Comparison of ENCODE assay signal across 9 cellular contexts in the genomic region with DNA sequence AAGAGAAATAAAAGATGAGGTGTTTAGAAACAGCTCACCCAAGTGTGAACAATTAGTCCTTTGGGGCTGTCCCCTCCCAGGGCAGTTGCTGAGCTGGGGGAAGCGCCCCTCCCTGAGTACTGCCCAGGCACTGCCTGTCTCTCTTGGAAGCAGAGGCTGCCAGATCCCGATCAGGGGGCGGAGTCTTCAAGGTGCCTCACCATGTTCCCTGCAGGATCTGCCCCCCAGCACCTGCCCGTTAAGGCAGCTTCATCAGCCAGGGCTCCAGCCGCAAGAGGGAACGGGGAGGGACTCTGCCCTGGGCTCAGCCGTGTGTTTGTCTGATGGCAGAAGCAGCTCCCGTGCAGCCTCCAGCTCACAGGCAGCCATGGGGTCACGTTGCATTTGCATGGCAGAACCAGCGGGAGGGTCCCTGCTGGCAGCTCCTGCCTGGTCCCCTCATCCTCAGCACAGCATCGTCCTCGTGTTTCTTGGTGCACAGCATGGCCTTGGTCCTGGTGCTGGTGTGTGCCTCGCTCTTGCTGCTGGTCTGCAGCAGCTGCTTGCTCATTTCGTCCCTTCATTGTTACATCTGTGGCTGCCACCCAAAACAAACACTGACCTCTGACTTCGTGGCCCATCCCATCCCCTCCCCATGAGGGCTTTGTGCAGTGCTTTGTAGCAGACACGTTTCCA. TPM values are rescaled to one million over a fixed set of nuclear protein-coding genes. Genes with fewer than 3 reads are reported as not detected.
DNase-seq lines count a peak whose midpoint lies in the region; ATAC-seq and TF ChIP-seq lines count a peak whose summit lies in the region.
"Had no signal": no experiment of that assay in that cellular context is flagged by ENCODE, and none has a peak within 500 bp of the region (broad histone marks: within the 10 kb centered on the region; RNA-seq: fewer than 3 reads in every experiment).

No MANE protein-coding gene starts in this region.

- H3K9me3 Mint-ChIP-seq in activated T-helper 17 cell treated with anti-CD3 and anti-CD28 coated beads, Interleukin-2, amount 50 U/mL, for 72 hours, result no peaks in the 10 kb centered on the region
- H3K9me3 Mint-ChIP-seq in natural killer cell, result no peaks in the 10 kb centered on the region

- peaks cover 5% of the 10 kb centered on the region for H3K4me1 Mint-ChIP-seq in activated T-helper 17 cell treated with anti-CD3 and anti-CD28 coated beads, Interleukin-2, amount 50 U/mL, for 72 hours
- peaks cover 0 to 12% of the 10 kb centered on the region in 2 donors for H3K4me1 Mint-ChIP-seq in natural killer cell

- H3K27ac Mint-ChIP-seq in activated T-helper 17 cell treated with anti-CD3 and anti-CD28 coated beads, Interleukin-2, amount 50 U/mL, for 72 hours, result no peak overlapping the region
- H3K27ac Mint-ChIP-seq in natural killer cell, result no peak overlapping the region

- H3K36me3 ChIP-seq in H7 (replicated peaks; ENCODE audit: control insufficient read depth, insufficient read depth, low read length), result no peaks in the 10 kb centered on the region

- peaks cover 2% of the 10 kb centered on the region; the same call in 1 of the 2 replicates for H3K27me3 ChIP-seq in H7 (ENCODE audit: control insufficient read depth, insufficient read depth, low read length)

- ATAC-seq in activated T-helper 17 cell treated with anti-CD3 and anti-CD28 coated beads, Interleukin-2, amount 50 U/mL, for 72 hours (replicated peaks), result peak; percentile 81
- ATAC-seq in natural killer cell (peak in 2 of 3 donors; percentile 32 to 46), HG03045 (IDR thresholded peaks at IDR 0.05; ENCODE audit: unreplicated experiment) (no peak), HG02938 (IDR thresholded peaks at IDR 0.05; ENCODE audit: unreplicated experiment) (no peak)

- no peak overlapping the region; the same call in 1 of the 2 replicates for H3K4me3 ChIP-seq in H7 (ENCODE audit: insufficient read depth, low read depth, low read length)

- DNase-seq in C1 segment of cervical spinal cord (lab: John Stamatoyannopoulos, UW), result peak in 10 of 14 donors; percentile 30 to 81 (median 66)
- DNase-seq in H7, result peak; percentile 86
- no peak for DNase-seq in natural killer cell
- DNase-seq in SKM-1 (lab: John Stamatoyannopoulos, UW; ENCODE audit: unreplicated experiment), result no peak
- DNase-seq: central memory CD4-positive, alpha-beta T cell; stimulated activated CD4-positive, alpha-beta T cell treated with anti-CD3 and anti-CD28 coated beads, Interleukin-15, amount 100 ng/mL, for 24 hours had no signal

- peaks cover 24% of the 10 kb centered on the region for H3K27me3 Mint-ChIP-seq in activated T-helper 17 cell treated with anti-CD3 and anti-CD28 coated beads, Interleukin-2, amount 50 U/mL, for 72 hours
- peaks cover 25 to 31% of the 10 kb centered on the region in 2 donors for H3K27me3 Mint-ChIP-seq in natural killer cell (ENCODE audit: low read depth in 2 of 2)

- intact Hi-C loops in natural killer cell (cut with micrococcal nuclease), result no loop called here

- TF ChIP-seq CTCF in natural killer cell (IDR thresholded peaks at IDR 0.05), result no peak

- no peaks in the 10 kb centered on the region for H3K36me3 Mint-ChIP-seq in activated T-helper 17 cell treated with anti-CD3 and anti-CD28 coated beads, Interleukin-2, amount 50 U/mL, for 72 hours (ENCODE audit: low read depth)
- no peaks in the 10 kb centered on the region for H3K36me3 Mint-ChIP-seq in natural killer cell

- no peak overlapping the region for H3K4me3 Mint-ChIP-seq in activated T-helper 17 cell treated with anti-CD3 and anti-CD28 coated beads, Interleukin-2, amount 50 U/mL, for 72 hours
- no peak overlapping the region for H3K4me3 Mint-ChIP-seq in natural killer cell

RNA-seq across cellular contexts. Expression of a gene that starts 10.7 kb away (rescaled TPM):
- 7.6 and 9.1 TPM in 2 replicates for total RNA-seq in H7 (2014; rRNA removed; shearing (Covaris generic))
- 10 to 100 TPM; 14.3 to 23.5 TPM for total RNA-seq in activated T-helper 17 cell treated with anti-CD3 and anti-CD28 coated beads, Interleukin-2, amount 50 U/mL, for 72 hours
- total RNA-seq in natural killer cell, result 1 to 10 TPM in 2 of 3 donors, under 1 TPM in 1; 0.40 to 1.3 (median 1.0) TPM

Comparison
In these comparisons a context has a peak if more than half of its experiments do, and no peak if none do; other contexts are left out.
1. DNase-seq: peak in C1 segment of cervical spinal cord (10 of 14) and H7 (single experiment); none in natural killer cell (single experiment) and SKM-1 (single experiment).
2. ATAC-seq: peak in activated T-helper 17 cell treated with anti-CD3 and anti-CD28 coated beads, Interleukin-2, amount 50 U/mL, for 72 hours (single experiment) and natural killer cell (2 of 3); none in HG03045 (single experiment) and HG02938 (single experiment).